ENCODE assay signal across 1 cellular context in the genomic region with DNA sequence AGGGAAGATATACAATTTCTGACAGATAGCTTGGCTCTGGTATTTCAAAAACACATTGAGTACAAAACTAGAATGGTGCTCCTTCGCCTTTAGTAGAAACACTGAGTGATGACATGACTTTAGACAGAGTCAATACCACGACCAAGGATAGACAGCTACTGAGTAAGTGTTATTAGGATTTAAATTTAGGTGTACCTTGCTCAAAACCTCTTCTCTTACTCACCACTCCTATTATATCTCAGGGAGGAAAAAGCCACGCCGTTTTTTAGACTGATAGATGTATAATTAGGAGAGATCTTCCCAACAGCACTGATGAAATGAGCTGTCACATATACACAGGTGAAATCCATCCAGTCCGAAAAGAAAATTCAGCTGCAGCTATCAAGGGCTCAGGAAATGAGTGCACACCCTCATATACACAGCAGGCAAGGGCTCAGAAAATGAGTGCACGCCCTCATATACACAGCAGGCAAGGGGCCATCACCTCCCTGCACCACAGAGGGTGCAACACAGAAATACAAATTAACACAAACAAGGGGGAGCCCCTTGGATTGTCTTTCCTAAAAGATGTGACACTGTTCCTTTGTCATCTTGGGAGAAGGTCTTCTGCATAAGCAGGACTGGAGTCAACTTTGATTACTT.
TF ChIP-seq lines count a peak whose summit lies in the region.

No MANE protein-coding gene starts in this region.

TF ChIP-seq in HepG2, 621 proteins besides CTCF, POLR2A, EP300 and RAD21:
- TF ChIP-seq, protein P1, sequence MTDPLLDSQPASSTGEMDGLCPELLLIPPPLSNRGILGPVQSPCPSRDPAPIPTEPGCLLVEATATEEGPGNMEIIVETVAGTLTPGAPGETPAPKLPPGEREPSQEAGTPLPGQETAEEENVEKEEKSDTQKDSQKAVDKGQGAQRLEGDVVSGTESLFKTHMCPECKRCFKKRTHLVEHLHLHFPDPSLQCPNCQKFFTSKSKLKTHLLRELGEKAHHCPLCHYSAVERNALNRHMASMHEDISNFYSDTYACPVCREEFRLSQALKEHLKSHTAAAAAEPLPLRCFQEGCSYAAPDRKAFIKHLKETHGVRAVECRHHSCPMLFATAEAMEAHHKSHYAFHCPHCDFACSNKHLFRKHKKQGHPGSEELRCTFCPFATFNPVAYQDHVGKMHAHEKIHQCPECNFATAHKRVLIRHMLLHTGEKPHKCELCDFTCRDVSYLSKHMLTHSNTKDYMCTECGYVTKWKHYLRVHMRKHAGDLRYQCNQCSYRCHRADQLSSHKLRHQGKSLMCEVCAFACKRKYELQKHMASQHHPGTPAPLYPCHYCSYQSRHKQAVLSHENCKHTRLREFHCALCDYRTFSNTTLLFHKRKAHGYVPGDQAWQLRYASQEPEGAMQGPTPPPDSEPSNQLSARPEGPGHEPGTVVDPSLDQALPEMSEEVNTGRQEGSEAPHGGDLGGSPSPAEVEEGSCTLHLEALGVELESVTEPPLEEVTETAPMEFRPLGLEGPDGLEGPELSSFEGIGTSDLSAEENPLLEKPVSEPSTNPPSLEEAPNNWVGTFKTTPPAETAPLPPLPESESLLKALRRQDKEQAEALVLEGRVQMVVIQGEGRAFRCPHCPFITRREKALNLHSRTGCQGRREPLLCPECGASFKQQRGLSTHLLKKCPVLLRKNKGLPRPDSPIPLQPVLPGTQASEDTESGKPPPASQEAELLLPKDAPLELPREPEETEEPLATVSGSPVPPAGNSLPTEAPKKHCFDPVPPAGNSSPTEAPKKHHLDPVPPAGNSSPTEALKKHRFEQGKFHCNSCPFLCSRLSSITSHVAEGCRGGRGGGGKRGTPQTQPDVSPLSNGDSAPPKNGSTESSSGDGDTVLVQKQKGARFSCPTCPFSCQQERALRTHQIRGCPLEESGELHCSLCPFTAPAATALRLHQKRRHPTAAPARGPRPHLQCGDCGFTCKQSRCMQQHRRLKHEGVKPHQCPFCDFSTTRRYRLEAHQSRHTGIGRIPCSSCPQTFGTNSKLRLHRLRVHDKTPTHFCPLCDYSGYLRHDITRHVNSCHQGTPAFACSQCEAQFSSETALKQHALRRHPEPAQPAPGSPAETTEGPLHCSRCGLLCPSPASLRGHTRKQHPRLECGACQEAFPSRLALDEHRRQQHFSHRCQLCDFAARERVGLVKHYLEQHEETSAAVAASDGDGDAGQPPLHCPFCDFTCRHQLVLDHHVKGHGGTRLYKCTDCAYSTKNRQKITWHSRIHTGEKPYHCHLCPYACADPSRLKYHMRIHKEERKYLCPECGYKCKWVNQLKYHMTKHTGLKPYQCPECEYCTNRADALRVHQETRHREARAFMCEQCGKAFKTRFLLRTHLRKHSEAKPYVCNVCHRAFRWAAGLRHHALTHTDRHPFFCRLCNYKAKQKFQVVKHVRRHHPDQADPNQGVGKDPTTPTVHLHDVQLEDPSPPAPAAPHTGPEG (CRISPR knock-in tag; IDR thresholded peaks at IDR 0.05): no peak
- TF ChIP-seq, protein P2, sequence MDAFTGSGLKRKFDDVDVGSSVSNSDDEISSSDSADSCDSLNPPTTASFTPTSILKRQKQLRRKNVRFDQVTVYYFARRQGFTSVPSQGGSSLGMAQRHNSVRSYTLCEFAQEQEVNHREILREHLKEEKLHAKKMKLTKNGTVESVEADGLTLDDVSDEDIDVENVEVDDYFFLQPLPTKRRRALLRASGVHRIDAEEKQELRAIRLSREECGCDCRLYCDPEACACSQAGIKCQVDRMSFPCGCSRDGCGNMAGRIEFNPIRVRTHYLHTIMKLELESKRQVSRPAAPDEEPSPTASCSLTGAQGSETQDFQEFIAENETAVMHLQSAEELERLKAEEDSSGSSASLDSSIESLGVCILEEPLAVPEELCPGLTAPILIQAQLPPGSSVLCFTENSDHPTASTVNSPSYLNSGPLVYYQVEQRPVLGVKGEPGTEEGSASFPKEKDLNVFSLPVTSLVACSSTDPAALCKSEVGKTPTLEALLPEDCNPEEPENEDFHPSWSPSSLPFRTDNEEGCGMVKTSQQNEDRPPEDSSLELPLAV (CRISPR knock-in tag; conservative IDR thresholded peaks at IDR 0.05; ENCODE audit: low read depth): no peak
- TF ChIP-seq RCOR2 (CRISPR knock-in tag; IDR thresholded peaks at IDR 0.05) (no peak), ZNF737 (CRISPR knock-in tag; IDR thresholded peaks at IDR 0.05; ENCODE audit: borderline replicate concordance) (no peak), ZKSCAN1 (IDR thresholded peaks at IDR 0.05; ENCODE audit: low read length) (no peak), ZNF788 (CRISPR knock-in tag; IDR thresholded peaks at IDR 0.05; ENCODE audit: borderline replicate concordance) (no peak), HOXD1 (CRISPR knock-in tag; IDR thresholded peaks at IDR 0.05) (no peak)
